Comparison of ENCODE assay signal across 21 cellular contexts in genomic region chr1:10986525-10986890, GRCh38. TPM values are rescaled to one million over a fixed set of nuclear protein-coding genes. Genes with fewer than 3 reads are reported as not detected.
A peak's percentile ranks its signal among the peaks of the same experiment; 100 is the strongest.
DNase-seq lines count a peak whose midpoint lies in the region; ATAC-seq and TF ChIP-seq lines count a peak whose summit lies in the region.
"Had no signal": no experiment of that assay in that cellular context is flagged by ENCODE, and none has a peak within 500 bp of the region (broad histone marks: within the 10 kb centered on the region; RNA-seq: fewer than 3 reads in every experiment).

No MANE protein-coding gene starts in this region.

- POLR2A ChIA-PET in A673 (lab: Charles Lee; ENCODE audit: low non-redundant PET): interaction anchor here (0.6 kb wide), 1 partner anchor 433 kb away, joined by 3 read pairs; no protein-coding TSS in a partner anchor

- no peaks in the 10 kb centered on the region for H3K9me3 ChIP-seq in A673 (ENCODE audit: low read depth, low read length, poor library complexity, severe bottlenecking)
- H3K9me3 ChIP-seq in stomach: no peaks in the 10 kb centered on the region
- H3K9me3 ChIP-seq: BE2C, upper lobe of right lung had no signal

- TF ChIP-seq POLR2A in stomach (IDR thresholded peaks at IDR 0.05): no peak

- no peak for TF ChIP-seq CTCF in A673 (conservative IDR thresholded peaks at IDR 0.05; ENCODE audit: low read depth, low read length)
- no peak for TF ChIP-seq CTCF in foreskin keratinocyte (conservative IDR thresholded peaks at IDR 0.05)
- TF ChIP-seq CTCF in stomach (IDR thresholded peaks at IDR 0.05): no peak

- no peak for DNase-seq in A673 (ENCODE audit: low spot score)
- DNase-seq in foreskin keratinocyte: no peak
- no peak for DNase-seq in stomach
- no peak for DNase-seq in amygdala (lab: John Stamatoyannopoulos, UW)
- DNase-seq in NOMO-1 treated with DMSO at 0.1 percent for 48 hours (lab: John Stamatoyannopoulos, UW; ENCODE audit: unreplicated experiment): no peak
- DNase-seq: 8988T; activated CD4-positive, alpha-beta T cell treated with anti-CD3 and anti-CD28 coated beads, Interleukin-2, amount 50 U/mL, for 1 hour; activated naive CD8-positive, alpha-beta T cell treated with anti-CD3 and anti-CD28 coated beads, Interleukin-2, amount 10 ng/mL, durations not matched to agents 7 days and 5 days; BE2C; erythroblast; foreskin melanocyte; islet precursor cell; MM.1S; NCI-H2171 treated with DMSO at 0.1 percent for 48 hours; NCI-H526; substantia nigra; upper lobe of right lung had no signal

- ATAC-seq in GM18909 (IDR thresholded peaks at IDR 0.05; ENCODE audit: poor library complexity, unreplicated experiment) (peak; percentile 33), GM21723 (IDR thresholded peaks at IDR 0.05; ENCODE audit: unreplicated experiment) (peak; percentile 19), HG03571 (IDR thresholded peaks at IDR 0.05; ENCODE audit: unreplicated experiment) (peak; percentile 10), foreskin keratinocyte (no peak)
- ATAC-seq: upper lobe of right lung had no signal

- peak overlapping the region; percentile 60 for H3K27ac ChIP-seq in A673 (ENCODE audit: low read depth, low read length, poor library complexity, severe bottlenecking)
- H3K27ac ChIP-seq in foreskin keratinocyte: no peak overlapping the region
- no peak overlapping the region for H3K27ac ChIP-seq in stomach
- H3K27ac ChIP-seq: upper lobe of right lung, VCaP had no signal

- intact Hi-C loops in A673 (cut with micrococcal nuclease; ENCODE audit: unreplicated experiment): no loop called here
- intact Hi-C loops in stomach (cut with DNase I; ENCODE audit: low total_unique reads): no loop called here

- CTCF ChIA-PET in A673 (lab: Charles Lee): no interaction called here

- no peak for TF ChIP-seq EP300 in stomach (IDR thresholded peaks at IDR 0.05)

- no peak overlapping the region for H3K4me3 ChIP-seq in A673 (ENCODE audit: low read depth, low read length, poor library complexity, severe bottlenecking)
- no peak overlapping the region for H3K4me3 ChIP-seq in stomach
- H3K4me3 ChIP-seq: upper lobe of right lung had no signal

- H3K27me3 ChIP-seq in A673 (replicated peaks; ENCODE audit: insufficient read depth, low read depth, low read length, poor library complexity) (no peaks in the 10 kb centered on the region), foreskin keratinocyte (peaks cover 8% of the 10 kb centered on the region), stomach (peaks cover 0 to 4% (median 0%) of the 10 kb centered on the region in 3 donors)
- H3K27me3 ChIP-seq: BE2C had no signal

- WGBS in stomach, 5 donors: 67 to 79% (median 75%) methylated on average over 7 of the region's 7 CpGs

- H3K36me3 ChIP-seq in A673 (ENCODE audit: insufficient read depth, low read length, poor library complexity, severe bottlenecking) (no peaks in the 10 kb centered on the region), stomach (no peaks in the 10 kb centered on the region)
- H3K36me3 ChIP-seq: BE2C, upper lobe of right lung had no signal

- H3K4me1 ChIP-seq in A673 (ENCODE audit: insufficient read depth, low read length, poor library complexity, severe bottlenecking) (peaks cover 5% of the 10 kb centered on the region), foreskin keratinocyte (no peaks in the 10 kb centered on the region), stomach (no peaks in the 10 kb centered on the region)
- H3K4me1 ChIP-seq: BE2C, upper lobe of right lung had no signal

- BruUV-seq in A673 (replicated peaks; lab: Mats Ljungman, UMichigan): TSS peak; percentile 50

RNA-seq across cellular contexts. Expression of gene TARDBP, which starts 25.9 kb away (rescaled TPM):
- total RNA-seq in A673 (2021) (261 and 283 TPM in 2 replicates), foreskin keratinocyte (155 and 178 TPM in 2 replicates), stomach (100 to 1,000 TPM in 4 of 5 donors, 10 to 100 TPM in 1; 68.8 to 243 (median 159) TPM)
- polyA plus RNA-seq in foreskin keratinocyte (101 and 125 TPM in 2 replicates), stomach (100 to 1,000 TPM in 2 of 3 donors, 10 to 100 TPM in 1; 85.3 to 102 (median 100) TPM)
